Comparison of ENCODE assay signal across 1 cellular context in genomic region chr2:133362061-133362476, GRCh38.
TF ChIP-seq lines count a peak whose summit lies in the region.

No MANE protein-coding gene starts in this region.

TF ChIP-seq in A549, 52 proteins besides CTCF, POLR2A, EP300 and RAD21 (continued from another document):
- no peak for TF ChIP-seq ZSCAN20 (CRISPR knock-in tag; IDR thresholded peaks at IDR 0.05)
